14 cellular contexts compared by ENCODE assay signal in the genomic region with DNA sequence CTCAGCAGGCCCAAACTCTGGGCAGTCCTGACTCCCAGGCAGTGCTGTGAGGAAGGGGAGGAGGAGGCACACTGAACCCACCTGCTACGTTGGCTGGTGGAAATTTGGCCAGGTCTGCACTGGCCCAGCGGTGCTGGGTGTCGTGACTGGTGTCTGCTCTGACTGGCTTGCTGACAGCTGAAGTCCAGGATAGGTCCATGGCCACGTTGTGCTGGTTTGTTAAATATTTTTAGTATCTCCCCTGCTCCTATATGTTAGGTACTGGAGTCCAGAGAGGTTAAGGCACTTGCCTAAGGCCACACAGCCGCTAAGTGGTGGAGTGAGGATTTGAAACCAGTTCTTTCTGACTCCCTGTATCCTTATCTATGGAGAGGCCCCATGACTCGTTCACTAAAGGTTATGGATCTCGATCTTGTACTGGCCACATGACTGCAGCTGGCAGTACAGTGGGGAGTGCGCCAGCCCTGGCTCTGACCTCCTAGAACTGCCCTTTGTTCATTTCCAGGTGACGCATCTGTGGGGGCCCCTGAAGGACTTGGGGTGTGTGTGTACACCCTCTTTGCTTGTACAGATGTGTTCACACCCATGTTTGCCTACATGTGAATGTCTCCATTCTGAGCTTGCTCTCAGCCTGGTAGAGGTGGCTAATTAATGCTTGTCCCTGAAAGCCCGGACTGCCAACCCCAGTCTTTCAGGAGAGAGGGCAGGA. TPM values are rescaled to one million over a fixed set of nuclear protein-coding genes. Genes with fewer than 3 reads are reported as not detected.
DNase-seq lines count a peak whose midpoint lies in the region; ATAC-seq and TF ChIP-seq lines count a peak whose summit lies in the region.
"Had no signal": no experiment of that assay in that cellular context is flagged by ENCODE, and none has a peak within 500 bp of the region (broad histone marks: within the 10 kb centered on the region; RNA-seq: fewer than 3 reads in every experiment).

No MANE protein-coding gene starts in this region.

- no peak for DNase-seq in CD4-positive, alpha-beta T cell
- DNase-seq in T-helper 17 cell (no peak), hepatocyte (ENCODE audit: low spot score) (peak; percentile 57), gastrocnemius medialis (no peak), head of caudate nucleus (no peak), SK-N-DZ (ENCODE audit: low spot score) (no peak)
- DNase-seq: activated naive CD4-positive, alpha-beta T cell treated with anti-CD3 and anti-CD28 coated beads for 36 hours; CD8-positive, alpha-beta T cell; Kasumi-1; NCI-H2081 treated with DMSO at 0.1 percent for 48 hours; stimulated activated naive B cell treated with anti-CD40 and anti-IgM and Interleukin-4, amounts not matched to agents 10 μg/mL and 1 μg/mL and 100 μg/mL, for 72 hours had no signal

- H3K4me3 Mint-ChIP-seq in CD4-positive, alpha-beta T cell, result no peak overlapping the region
- no peak overlapping the region for H3K4me3 Mint-ChIP-seq in T-helper 17 cell
- H3K4me3 Mint-ChIP-seq: activated naive CD4-positive, alpha-beta T cell treated with anti-CD3 and anti-CD28 coated beads for 36 hours; CD8-positive, alpha-beta T cell; stimulated activated naive B cell treated with anti-CD40 and anti-IgM and Interleukin-4, amounts not matched to agents 10 μg/mL and 1 μg/mL and 100 μg/mL, for 72 hours had no signal

- no peak for TF ChIP-seq POLR2A in gastrocnemius medialis (IDR thresholded peaks at IDR 0.05)

- H3K79me2 ChIP-seq in hepatocyte, result no peaks in the 10 kb centered on the region

- H3K4me1 Mint-ChIP-seq in CD4-positive, alpha-beta T cell (ENCODE audit: low read depth), result peaks cover 40% of the 10 kb centered on the region
- H3K4me1 Mint-ChIP-seq in T-helper 17 cell, result peaks cover 58% of the 10 kb centered on the region

- no peak for TF ChIP-seq CTCF in CD4-positive, alpha-beta T cell (IDR thresholded peaks at IDR 0.05)
- no peak for TF ChIP-seq CTCF in hepatocyte (IDR thresholded peaks at IDR 0.05; ENCODE audit: poor library complexity)
- TF ChIP-seq CTCF in gastrocnemius medialis (IDR thresholded peaks at IDR 0.05 in 4 of 5, conservative IDR thresholded peaks at IDR 0.05 in 1 of 5), result no peak

- H3K27me3 ChIP-seq in CD4-positive, alpha-beta T cell (ENCODE audit: control insufficient read depth, insufficient read depth, low read length), result no peaks in the 10 kb centered on the region
- H3K27me3 ChIP-seq in hepatocyte (no peaks in the 10 kb centered on the region), gastrocnemius medialis (peaks cover 0 to 4% (median 0%) of the 10 kb centered on the region in 3 donors)

- no peak for ATAC-seq in CD4-positive, alpha-beta T cell (ENCODE audit: poor library complexity)
- ATAC-seq in T-helper 17 cell (no peak), gastrocnemius medialis (peak in 1 of 2 donors; percentile 22), GM18909 (IDR thresholded peaks at IDR 0.05; ENCODE audit: poor library complexity, unreplicated experiment) (no peak), GM21360 (IDR thresholded peaks at IDR 0.05; ENCODE audit: unreplicated experiment) (no peak)
- ATAC-seq: CD8-positive, alpha-beta T cell; stimulated activated naive B cell treated with anti-CD40 and anti-IgM and Interleukin-4, amounts not matched to agents 10 μg/mL and 1 μg/mL and 100 μg/mL, for 72 hours had no signal

- POLR2A ChIA-PET in CD4-positive, alpha-beta T cell (lab: Charles Lee), result interaction anchor here (1.9 kb wide), 1 partner anchor 62 kb away, joined by 6 read pairs; no protein-coding TSS in a partner anchor

- H3K36me3 ChIP-seq in hepatocyte (replicated peaks; ENCODE audit: insufficient read depth, low read depth), result no peaks in the 10 kb centered on the region
- peaks cover 0 to 2% of the 10 kb centered on the region in 2 donors for H3K36me3 ChIP-seq in gastrocnemius medialis
- H3K36me3 ChIP-seq: pancreas had no signal

- in situ Hi-C loops in gastrocnemius medialis (cut with MboI; ENCODE audit: low sequenced_read_pairs in 4 of 4), result no loop called here

- H2AFZ ChIP-seq in hepatocyte, result no peak overlapping the region

- peak overlapping the region; percentile 14 for H3K27ac ChIP-seq in CD4-positive, alpha-beta T cell (ENCODE audit: low read depth, low read length)
- H3K27ac ChIP-seq in hepatocyte (peak overlapping the region; percentile 60), gastrocnemius medialis (peak overlapping the region; percentile 74 to 88 (median 86))

- H3K27me3 Mint-ChIP-seq in CD4-positive, alpha-beta T cell, result no peaks in the 10 kb centered on the region
- no peaks in the 10 kb centered on the region for H3K27me3 Mint-ChIP-seq in T-helper 17 cell
- H3K27me3 Mint-ChIP-seq: stimulated activated naive B cell treated with anti-CD40 and anti-IgM and Interleukin-4, amounts not matched to agents 10 μg/mL and 1 μg/mL and 100 μg/mL, for 72 hours had no signal

- H3K27ac Mint-ChIP-seq in CD4-positive, alpha-beta T cell, result peak overlapping the region; percentile 55
- H3K27ac Mint-ChIP-seq in T-helper 17 cell, result peak overlapping the region; percentile 100
- H3K27ac Mint-ChIP-seq: activated naive CD4-positive, alpha-beta T cell treated with anti-CD3 and anti-CD28 coated beads for 36 hours; CD8-positive, alpha-beta T cell had no signal

- H3K9me2 ChIP-seq in hepatocyte (replicated peaks; ENCODE audit: insufficient read depth), result no peaks in the 10 kb centered on the region

- CTCF ChIA-PET in CD4-positive, alpha-beta T cell (lab: Charles Lee), result no interaction called here

- no peaks in the 10 kb centered on the region for H3K9me3 ChIP-seq in CD4-positive, alpha-beta T cell (ENCODE audit: control insufficient read depth, low read length)
- H3K9me3 ChIP-seq in T-helper 17 cell (ENCODE audit: control insufficient read depth, low read length, poor library complexity, severe bottlenecking), result no peaks in the 10 kb centered on the region
- H3K9me3 ChIP-seq in hepatocyte (ENCODE audit: low read depth), result no peaks in the 10 kb centered on the region
- no peaks in the 10 kb centered on the region for H3K9me3 ChIP-seq in gastrocnemius medialis
- H3K9me3 ChIP-seq: pancreas had no signal

- H3K9me3 Mint-ChIP-seq in CD4-positive, alpha-beta T cell, result no peaks in the 10 kb centered on the region
- H3K9me3 Mint-ChIP-seq: activated naive CD4-positive, alpha-beta T cell treated with anti-CD3 and anti-CD28 coated beads for 36 hours; CD8-positive, alpha-beta T cell; stimulated activated naive B cell treated with anti-CD40 and anti-IgM and Interleukin-4, amounts not matched to agents 10 μg/mL and 1 μg/mL and 100 μg/mL, for 72 hours had no signal

- H3K4me3 ChIP-seq in hepatocyte, result no peak overlapping the region
- no peak overlapping the region for H3K4me3 ChIP-seq in gastrocnemius medialis
- H3K4me3 ChIP-seq: pancreas had no signal

- WGBS in hepatocyte (ENCODE audit: low lambda C conversion rate, missing lambda C conversion rate), result 83% methylated on average over 10 of the region's 10 CpGs

- peaks cover 19% of the 10 kb centered on the region for H3K4me1 ChIP-seq in hepatocyte (ENCODE audit: insufficient read depth)
- H3K4me1 ChIP-seq in gastrocnemius medialis, result peaks cover 35 to 51% of the 10 kb centered on the region in 2 donors

- H4K20me1 ChIP-seq in hepatocyte (ENCODE audit: insufficient read depth, poor library complexity, severe bottlenecking), result no peaks in the 10 kb centered on the region

- H3K36me3 Mint-ChIP-seq in CD4-positive, alpha-beta T cell (ENCODE audit: low read depth), result peaks cover 44% of the 10 kb centered on the region
- H3K36me3 Mint-ChIP-seq in T-helper 17 cell (ENCODE audit: low read depth), result peaks cover 9% of the 10 kb centered on the region

- intact Hi-C loops in CD4-positive, alpha-beta T cell (cut with DNase I, micrococcal nuclease), result no loop called here
- intact Hi-C loops in gastrocnemius medialis (cut with DNase I; ENCODE audit: low total_unique reads) (loop anchor here (5.0 kb wide), 2 partner anchors 44 to 59 kb away; no protein-coding TSS in a partner anchor), head of caudate nucleus (cut with DNase I) (no loop called here)

- H3K4me2 ChIP-seq in hepatocyte, result no peak overlapping the region

RNA-seq across cellular contexts. Expression of gene TNFRSF1B, which starts 19.6 kb away (rescaled TPM):
- 10 to 100 TPM; 61.9 to 62.6 TPM for total RNA-seq in CD4-positive, alpha-beta T cell
- total RNA-seq in T-helper 17 cell (100 to 1,000 TPM; 127 to 132 TPM), hepatocyte (4.1 and 13.4 TPM in 2 replicates), gastrocnemius medialis (10 to 100 TPM; 14.0 to 29.5 (median 18.8) TPM)
- 3.0 and 4.3 TPM in 2 replicates for polyA plus RNA-seq in hepatocyte
- polyA plus RNA-seq in SK-N-DZ (2014; cell fraction: cytosol; rRNA removed), result not detected in 2 replicates
- not detected in 2 replicates for polyA plus RNA-seq in SK-N-DZ (2014; cell fraction: nucleus; rRNA removed)

RNA-seq across cellular contexts. Expression of gene VPS13D, which starts 43.4 kb away (rescaled TPM):
- total RNA-seq in CD4-positive, alpha-beta T cell, result 10 to 100 TPM; 63.0 to 67.3 TPM
- total RNA-seq in T-helper 17 cell (10 to 100 TPM; 63.5 to 67.6 TPM), hepatocyte (32.2 and 32.8 TPM in 2 replicates), gastrocnemius medialis (10 to 100 TPM; 60.9 to 91.6 (median 71.6) TPM)
- 7.3 and 10.7 TPM in 2 replicates for polyA plus RNA-seq in hepatocyte
- polyA plus RNA-seq in SK-N-DZ (2014; cell fraction: cytosol; rRNA removed), result 4.5 and 9.9 TPM in 2 replicates
- 4.1 and 5.7 TPM in 2 replicates for polyA plus RNA-seq in SK-N-DZ (2014; cell fraction: nucleus; rRNA removed)

Comparison
In these comparisons a context has a peak if more than half of its experiments do, and no peak if none do; other contexts are left out.
1. H3K27ac ChIP-seq: peak in every context shown above with its lines; median percentile 86 in gastrocnemius medialis; 60 in hepatocyte; 14 in CD4-positive, alpha-beta T cell.